ENCODE assay signal across 8 cellular contexts in the genomic region with DNA sequence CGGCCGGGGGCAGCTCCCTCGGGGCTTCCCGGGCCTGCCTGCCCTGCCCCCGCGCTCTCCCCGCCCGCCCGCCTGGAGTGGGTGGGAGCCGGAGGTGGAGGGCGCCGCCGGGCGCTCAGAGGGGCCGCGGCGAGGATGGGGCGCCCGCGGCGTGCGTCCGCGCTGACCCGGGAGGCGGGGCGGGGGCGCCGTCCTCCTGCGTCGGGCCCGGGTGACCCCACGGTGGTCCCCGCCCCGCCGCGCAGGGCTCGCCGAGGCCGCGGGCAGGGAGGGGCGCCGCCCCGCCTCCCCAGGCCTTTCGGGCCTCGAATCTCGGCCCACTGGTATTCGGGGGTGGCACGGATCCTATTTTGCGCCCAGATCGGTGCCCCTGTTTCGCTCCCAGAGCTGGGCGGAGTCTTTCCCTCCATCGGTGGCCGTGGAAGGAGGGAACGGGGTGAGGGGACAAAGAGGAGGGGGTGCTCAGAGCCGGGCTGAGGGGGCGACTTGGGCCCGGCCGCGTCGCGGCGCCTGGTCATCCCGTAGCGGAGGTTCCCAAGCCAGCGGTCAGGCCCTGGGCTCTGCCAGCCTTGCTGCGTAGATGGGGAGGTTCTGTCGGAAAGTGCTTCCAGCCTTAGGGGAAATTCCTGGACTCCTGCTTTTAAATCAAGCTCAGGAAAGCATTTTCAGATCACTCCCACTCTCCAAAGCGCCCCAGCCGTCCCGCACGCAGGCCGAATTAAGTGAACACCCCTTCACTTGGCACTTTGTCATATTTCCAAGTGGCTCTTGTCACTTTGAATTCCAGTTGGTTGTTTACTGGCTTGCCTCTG. TPM values are rescaled to one million over a fixed set of nuclear protein-coding genes. Genes with fewer than 3 reads are reported as not detected.
DNase-seq lines count a peak whose midpoint lies in the region; ATAC-seq, FAIRE-seq and TF ChIP-seq lines count a peak whose summit lies in the region.

No MANE protein-coding gene starts in this region.

- no peak for FAIRE-seq in D721Med (lab: Jason Lieb, UNC)

- WGBS in mesodermal cell (ENCODE audit: insufficient coverage in 2 of 2), 2 experiments = 1 to 2% methylated on average over 46 to 50 of the region's 74 CpGs

- peak overlapping the region; percentile 61 for H3K4me3 ChIP-seq in mesodermal cell (ENCODE audit: extremely low read depth, insufficient read depth, low read length, poor library complexity, severe bottlenecking)

- peak; percentile 32 for DNase-seq in D721Med (ENCODE audit: insufficient read length, low spot score)
- peak; percentile 53 for DNase-seq in SW480 (ENCODE audit: low spot score)
- DNase-seq in epidermal melanocyte (ENCODE audit: insufficient read length, low spot score) = peak; percentile 46
- DNase-seq in superior temporal gyrus (ENCODE audit: extremely low spot score) = peak; percentile 70
- no peak for DNase-seq in NCI-H2171 treated with DMSO at 0.1 percent for 48 hours (lab: John Stamatoyannopoulos, UW)

- TF ChIP-seq CTCF in D721Med (IDR thresholded peaks at IDR 0.05; ENCODE audit: insufficient read depth, missing control alignments) = no peak

- H3K4me1 ChIP-seq in mesodermal cell (ENCODE audit: control insufficient read depth, insufficient read depth, low read length, poor library complexity, severe bottlenecking) = peaks cover 16% of the 10 kb centered on the region

- H3K36me3 ChIP-seq in mesodermal cell (ENCODE audit: control insufficient read depth, insufficient read depth, low read length) = no peaks in the 10 kb centered on the region

- peak; percentile 58 for ATAC-seq in GM19397 (IDR thresholded peaks at IDR 0.05; ENCODE audit: unreplicated experiment)
- ATAC-seq in HG03432 (IDR thresholded peaks at IDR 0.05; ENCODE audit: unreplicated experiment) = peak; percentile 68

- H3K9me3 ChIP-seq in mesodermal cell (ENCODE audit: control insufficient read depth, low read length) = no peaks in the 10 kb centered on the region

- H3K27ac ChIP-seq in mesodermal cell (ENCODE audit: low read depth, low read length, severe bottlenecking) = peak overlapping the region; percentile 64

RNA-seq across cellular contexts. Expression of a gene that starts 0.5 kb away (rescaled TPM):
- polyA plus RNA-seq in mesodermal cell (2013, experiment 1 of 2) = 4.2 TPM
- polyA plus RNA-seq in mesodermal cell (2013, experiment 2 of 2) = 5.0 TPM

RNA-seq across cellular contexts. Expression of a gene that starts 17.9 kb away (rescaled TPM):
- polyA plus RNA-seq in mesodermal cell (2013, experiment 1 of 2) = 33.2 TPM
- polyA plus RNA-seq in mesodermal cell (2013, experiment 2 of 2) = 32.9 TPM
